In the genomic region with DNA sequence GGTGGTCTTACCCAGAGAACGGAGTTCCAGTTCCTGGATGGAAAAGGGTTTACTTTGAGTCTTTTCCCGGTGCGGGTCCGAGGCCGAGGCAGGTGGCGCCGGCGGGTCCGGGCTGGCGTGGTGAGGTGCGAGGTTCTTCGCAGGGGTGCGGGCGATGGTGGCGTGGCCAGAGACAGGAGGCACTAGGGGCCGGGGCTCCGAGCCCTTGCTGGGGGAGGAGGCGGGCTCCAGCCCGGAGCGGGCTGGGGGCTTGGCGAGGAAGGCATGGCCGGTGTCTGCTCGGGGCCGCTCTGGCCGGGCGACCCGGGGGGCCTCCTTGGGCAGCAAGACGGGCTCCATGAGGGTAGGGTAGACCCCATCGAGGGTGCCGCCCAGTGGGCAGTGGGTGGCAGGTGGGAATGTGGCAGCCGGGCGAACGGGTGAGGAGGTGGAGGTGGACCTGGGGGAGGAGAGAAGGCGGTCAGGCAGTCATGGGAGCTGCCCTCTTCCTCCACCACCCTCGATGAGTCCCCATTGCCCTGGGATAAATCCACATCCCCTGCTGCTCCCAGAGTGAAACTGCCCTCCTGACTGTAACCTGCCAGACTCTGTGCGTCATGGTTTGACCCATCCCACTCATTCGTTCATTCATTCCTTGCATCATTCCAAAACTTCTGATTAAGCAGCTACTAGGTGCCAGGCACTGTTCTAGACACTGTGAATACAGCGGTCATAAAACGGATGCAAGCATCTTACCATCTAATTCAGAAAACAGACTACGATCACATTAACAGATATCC, we compare ENCODE assay signal across 18 cellular contexts. TPM values are rescaled to one million over a fixed set of nuclear protein-coding genes. Genes with fewer than 3 reads are reported as not detected.
"Had no signal": no experiment of that assay in that cellular context is flagged by ENCODE, and none has a peak within 500 bp of the region (broad histone marks: within the 10 kb centered on the region; RNA-seq: fewer than 3 reads in every experiment).

No MANE protein-coding gene starts in this region.

- H3K4me1 ChIP-seq: esophagus squamous epithelium, prostate gland, testis, upper lobe of left lung had no signal

- H3K9me3 Mint-ChIP-seq: activated T-cell treated with anti-CD3 and anti-CD28 coated beads, Interleukin-2, amount 50 U/mL, for 24 hours; natural killer cell treated with Interleukin-12 subunit alpha and Interleukin-12 subunit beta and Interleukin-15 and Interleukin-18, amount 100 ng/mL, for 72 hours; stimulated activated naive CD8-positive, alpha-beta T cell treated with anti-CD3 and anti-CD28 coated beads, Interleukin-15, amount 100 ng/mL, for 72 hours; T-cell had no signal

- H3K4me3 Mint-ChIP-seq: activated T-cell treated with anti-CD3 and anti-CD28 coated beads, Interleukin-2, amount 50 U/mL, for 24 hours; natural killer cell treated with Interleukin-12 subunit alpha and Interleukin-12 subunit beta and Interleukin-15 and Interleukin-18, amount 100 ng/mL, for 72 hours; stimulated activated naive CD8-positive, alpha-beta T cell treated with anti-CD3 and anti-CD28 coated beads, Interleukin-15, amount 100 ng/mL, for 72 hours; T-cell had no signal

- H3K4me1 Mint-ChIP-seq: stimulated activated naive CD8-positive, alpha-beta T cell treated with anti-CD3 and anti-CD28 coated beads, Interleukin-15, amount 100 ng/mL, for 72 hours; T-cell had no signal

- H3K27ac Mint-ChIP-seq: activated T-cell treated with anti-CD3 and anti-CD28 coated beads, Interleukin-2, amount 50 U/mL, for 24 hours; natural killer cell treated with Interleukin-12 subunit alpha and Interleukin-12 subunit beta and Interleukin-15 and Interleukin-18, amount 100 ng/mL, for 72 hours; stimulated activated naive CD8-positive, alpha-beta T cell treated with anti-CD3 and anti-CD28 coated beads, Interleukin-15, amount 100 ng/mL, for 72 hours; T-cell had no signal

- ATAC-seq: natural killer cell treated with Interleukin-12 subunit alpha and Interleukin-12 subunit beta and Interleukin-15 and Interleukin-18, amount 100 ng/mL, for 72 hours; right cardiac atrium; stimulated activated naive CD8-positive, alpha-beta T cell treated with anti-CD3 and anti-CD28 coated beads, Interleukin-15, amount 100 ng/mL, for 72 hours; T-cell had no signal

- H3K27me3 Mint-ChIP-seq: activated T-cell treated with anti-CD3 and anti-CD28 coated beads, Interleukin-2, amount 50 U/mL, for 24 hours; natural killer cell treated with Interleukin-12 subunit alpha and Interleukin-12 subunit beta and Interleukin-15 and Interleukin-18, amount 100 ng/mL, for 72 hours; stimulated activated naive CD8-positive, alpha-beta T cell treated with anti-CD3 and anti-CD28 coated beads, Interleukin-15, amount 100 ng/mL, for 72 hours; T-cell had no signal

- H3K36me3 Mint-ChIP-seq: natural killer cell treated with Interleukin-12 subunit alpha and Interleukin-12 subunit beta and Interleukin-15 and Interleukin-18, amount 100 ng/mL, for 72 hours had no signal

- H3K9me3 ChIP-seq: esophagus squamous epithelium, prostate gland, testis, upper lobe of left lung had no signal

- H3K27me3 ChIP-seq: esophagus squamous epithelium, testis, upper lobe of left lung had no signal

- DNase-seq: activated CD4-positive, alpha-beta T cell treated with anti-CD3 and anti-CD28 coated beads for 1 hour; activated CD4-positive, alpha-beta T cell treated with anti-CD3 and anti-CD28 coated beads, Interleukin-2, amount 50 U/mL, for 48 hours; activated effector memory CD4-positive, alpha-beta T cell treated with Interleukin-2 at 50 U/mL for 16 hours; activated T-cell treated with anti-CD3 and anti-CD28 coated beads, Interleukin-2, amount 50 U/mL, for 24 hours; esophagus squamous epithelium; foreskin fibroblast; mesendoderm; stimulated activated naive CD8-positive, alpha-beta T cell treated with anti-CD3 and anti-CD28 coated beads, Interleukin-15, amount 100 ng/mL, for 72 hours; T-cell; T1000; testis had no signal

- H3K27ac ChIP-seq: coronary artery, esophagus squamous epithelium, prostate gland, testis, upper lobe of left lung had no signal

- H3K4me3 ChIP-seq: coronary artery, esophagus squamous epithelium, prostate gland, smooth muscle cell, testis, upper lobe of left lung had no signal

- FAIRE-seq: endothelial cell of umbilical vein had no signal

RNA-seq across cellular contexts. Expression of a gene that starts 42.0 kb away (rescaled TPM):
- total RNA-seq: natural killer cell treated with Interleukin-12 subunit alpha and Interleukin-12 subunit beta and Interleukin-15 and Interleukin-18, amount 100 ng/mL, for 72 hours; T-cell had no signal
